ENCODE assay signal across 13 cellular contexts in the genomic region with DNA sequence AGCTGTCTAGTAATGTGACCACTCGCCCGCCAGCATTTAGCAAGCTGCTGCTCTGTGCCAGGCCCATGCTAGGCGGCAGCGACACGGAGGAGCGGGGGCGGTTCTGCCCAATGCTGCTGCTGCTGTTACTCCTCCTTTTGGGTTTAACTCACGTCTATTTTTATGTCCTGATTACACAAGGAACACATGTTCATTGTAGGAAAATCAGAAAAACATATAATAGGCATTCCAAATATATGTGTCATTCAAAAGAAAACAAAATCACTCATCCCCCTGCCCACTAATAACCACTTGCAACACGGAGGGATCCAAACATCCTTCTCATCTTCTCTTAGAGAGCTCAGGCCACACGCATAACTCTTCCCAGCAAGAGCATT. TPM values are rescaled to one million over a fixed set of nuclear protein-coding genes. Genes with fewer than 3 reads are reported as not detected.
DNase-seq lines count a peak whose midpoint lies in the region; ATAC-seq, FAIRE-seq and TF ChIP-seq lines count a peak whose summit lies in the region.
"Had no signal": no experiment of that assay in that cellular context is flagged by ENCODE, and none has a peak within 500 bp of the region (broad histone marks: within the 10 kb centered on the region; RNA-seq: fewer than 3 reads in every experiment).

No MANE protein-coding gene starts in this region.

- H3K4me2 ChIP-seq in mesendoderm (ENCODE audit: low read length), result no peak overlapping the region

- TF ChIP-seq CTCF in astrocyte of the spinal cord (IDR thresholded peaks at IDR 0.05; ENCODE audit: low read depth, low read length), result no peak

- H3K23ac ChIP-seq in mesendoderm (ENCODE audit: low read length), result no peak overlapping the region

- no peak for ATAC-seq in HG03378 (IDR thresholded peaks at IDR 0.05; ENCODE audit: unreplicated experiment)
- ATAC-seq: HepG2, mucosa of descending colon had no signal

- no peak overlapping the region for H2BK5ac ChIP-seq in mesendoderm (ENCODE audit: low read length)

- H3K4me1 ChIP-seq in subcutaneous abdominal adipose tissue (ENCODE audit: control insufficient read depth in 5 of 5, insufficient read depth in 5 of 5, low read length in 5 of 5), result peaks cover 0 to 33% (median 19%) of the 10 kb centered on the region in 5 donors
- H3K4me1 ChIP-seq in mesendoderm (ENCODE audit: control insufficient read depth, low read depth, low read length), result no peaks in the 10 kb centered on the region

- H3K4ac ChIP-seq in mesendoderm (ENCODE audit: low read depth, low read length), result no peak overlapping the region

- TF ChIP-seq POLR2A in H54 (IDR thresholded peaks at IDR 0.05; ENCODE audit: low read depth, low read length), result no peak

- H3K56ac ChIP-seq in mesendoderm (ENCODE audit: low read length), result no peak overlapping the region

- in situ Hi-C loops in astrocyte of the spinal cord (cut with HindIII; ENCODE audit: low sequenced_read_pairs), result no loop called here

- H4K8ac ChIP-seq in mesendoderm (ENCODE audit: low read depth, low read length), result no peak overlapping the region

- H3K27me3 ChIP-seq in subcutaneous abdominal adipose tissue (ENCODE audit: control insufficient read depth in 5 of 5, insufficient read depth in 4 of 5, low read length in 5 of 5) (no peaks in the 10 kb centered on the region), mesendoderm (ENCODE audit: insufficient read depth, low read length, poor library complexity) (no peaks in the 10 kb centered on the region)

- intact Hi-C loops in head of caudate nucleus (cut with DNase I), result no loop called here

- no peak overlapping the region for H2BK120ac ChIP-seq in mesendoderm (ENCODE audit: low read depth, low read length)

- H3K4me3 ChIP-seq in astrocyte of the spinal cord (ENCODE audit: low read depth, low read length), result no peak overlapping the region
- H3K4me3 ChIP-seq in subcutaneous abdominal adipose tissue (ENCODE audit: low read depth in 1 of 5, low read length in 5 of 5), result no peak overlapping the region
- H3K4me3 ChIP-seq in mesendoderm (ENCODE audit: low read length), result no peak overlapping the region
- H3K4me3 ChIP-seq: mucosa of descending colon had no signal

- H3K9ac ChIP-seq in subcutaneous abdominal adipose tissue (ENCODE audit: low read length in 5 of 5) (no peak overlapping the region), mesendoderm (ENCODE audit: low read length) (no peak overlapping the region)

- H3K36me3 ChIP-seq in subcutaneous abdominal adipose tissue (ENCODE audit: control insufficient read depth in 5 of 5, insufficient read depth in 5 of 5, low read length in 5 of 5) (peaks cover 0 to 70% (median 67%) of the 10 kb centered on the region in 5 donors), mesendoderm (ENCODE audit: control insufficient read depth, insufficient read depth, low read length) (no peaks in the 10 kb centered on the region)

- peaks cover 0 to 7% (median 6%) of the 10 kb centered on the region in 5 donors for H3K9me3 ChIP-seq in subcutaneous abdominal adipose tissue (ENCODE audit: control insufficient read depth in 5 of 5, low read length in 5 of 5)

- no peaks in the 10 kb centered on the region for H3K79me1 ChIP-seq in mesendoderm (ENCODE audit: low read length)

- WGBS in mesendoderm (ENCODE audit: extremely low coverage, insufficient coverage, low lambda C conversion rate), result no CpG with 5 or more reads among the region's 10 CpGs

- no peaks in the 10 kb centered on the region for H3K79me2 ChIP-seq in mesendoderm (ENCODE audit: control insufficient read depth, insufficient read depth, low read length)

- DNase-seq in H54 (ENCODE audit: insufficient read length, low spot score), result peak; percentile 37
- DNase-seq in astrocyte of the spinal cord (ENCODE audit: low read depth, low spot score), result peak; percentile 86
- DNase-seq in head of caudate nucleus, result peak in 29 of 42 donors; percentile 36 to 81 (median 57)
- DNase-seq in mesendoderm, result no peak
- DNase-seq in NCI-H2171 treated with DMSO at 0.1 percent for 48 hours (lab: John Stamatoyannopoulos, UW), result no peak
- DNase-seq: activated CD4-positive, CD25-positive, alpha-beta regulatory T cell treated with anti-CD3 and anti-CD28 coated beads, Interleukin-2, amount 50 U/mL, for 72 hours; DMS53; mucosa of descending colon; NCI-H187 treated with DMSO at 0.1 percent for 48 hours; small intestine had no signal

- H3K27ac ChIP-seq in subcutaneous abdominal adipose tissue (ENCODE audit: low read depth, low read length) (peak overlapping the region; percentile 84), mesendoderm (ENCODE audit: low read depth, low read length) (no peak overlapping the region)

- FAIRE-seq in H54 (lab: Jason Lieb, UNC), result no peak
- FAIRE-seq: HepG2, small intestine had no signal

- H4K5ac ChIP-seq in mesendoderm (ENCODE audit: low read length), result no peak overlapping the region

- H3K18ac ChIP-seq in mesendoderm (ENCODE audit: low read length), result no peak overlapping the region

- H2BK15ac ChIP-seq in mesendoderm (replicated peaks; ENCODE audit: low read depth), result no peak overlapping the region

- no peak overlapping the region for H2AK5ac ChIP-seq in mesendoderm (ENCODE audit: low read length)

RNA-seq across cellular contexts. Expression of gene CCDC92, which starts 30.4 kb away (rescaled TPM):
- 2.1 TPM for polyA plus RNA-seq in mesendoderm (2013, experiment 1 of 2)
- 2.1 TPM for polyA plus RNA-seq in mesendoderm (2013, experiment 2 of 2)

RNA-seq across cellular contexts. Expression of gene ZNF664, which starts 30.8 kb away (rescaled TPM):
- 36.1 TPM for polyA plus RNA-seq in mesendoderm (2013, experiment 1 of 2)
- 35.4 TPM for polyA plus RNA-seq in mesendoderm (2013, experiment 2 of 2)

Comparison
In these comparisons a context has a peak if more than half of its experiments do, and no peak if none do; other contexts are left out.
1. DNase-seq: peak in H54 (single experiment), astrocyte of the spinal cord (single experiment) and head of caudate nucleus (29 of 42); none in mesendoderm (single experiment) and NCI-H2171 treated with DMSO at 0.1 percent for 48 hours (single experiment).